Comparison of ENCODE assay signal across 1 cellular context in genomic region chr7:2482725-2483451, GRCh38.
TF ChIP-seq lines count a peak whose summit lies in the region.

No MANE protein-coding gene starts in this region.

TF ChIP-seq in K562, 482 proteins besides CTCF, POLR2A, EP300 and RAD21:
- TF ChIP-seq KDM1A (IDR thresholded peaks at IDR 0.05) (peak; percentile 29 to 53; a peak in 2 of 4 replicates), SREBF2 (CRISPR knock-in tag; IDR thresholded peaks at IDR 0.05) (no peak), IRF1 (CRISPR knock-in tag; IDR thresholded peaks at IDR 0.05; ENCODE audit: borderline replicate concordance) (no peak), CBX3 (IDR thresholded peaks at IDR 0.05; ENCODE audit: borderline replicate concordance in 1 of 2, low read length in 2 of 2) (peak in 1 of 2 experiments; percentile 10; a peak in 1 of 3 replicates), FUS (optimal IDR thresholded peaks at IDR 0.05; ENCODE audit: low read depth, low read length) (no peak), CBX1 (IDR thresholded peaks at IDR 0.05; ENCODE audit: low read depth) (0 out of 2 replicates have a peak, but pooled peaks have one; percentile 33), MLLT1 (IDR thresholded peaks at IDR 0.05) (no peak), TRIM28 (IDR thresholded peaks at IDR 0.05) (0 out of 2 replicates have a peak, but pooled peaks have one; percentile 53), HDAC2 (IDR thresholded peaks at IDR 0.05) (no peak), YY1 (IDR thresholded peaks at IDR 0.05; ENCODE audit: borderline replicate concordance in 1 of 3, control insufficient read depth in 1 of 3, extremely low read depth in 1 of 3, insufficient read depth in 3 of 3, insufficient read length in 1 of 3, insufficient replicate concordance in 2 of 3, low read depth in 1 of 3, low read length in 2 of 3) (peak; percentile 53 to 88 (median 53)), ZFP1 (CRISPR knock-in tag; IDR thresholded peaks at IDR 0.05) (no peak), ZNF3 (CRISPR knock-in tag; IDR thresholded peaks at IDR 0.05) (no peak), ADNP (tag; IDR thresholded peaks at IDR 0.05) (peak; percentile 54; the same call in 1 of the 2 replicates), RBM25 (IDR thresholded peaks at IDR 0.05; ENCODE audit: low read depth, low read length, severe bottlenecking) (peak; percentile 70), BCOR (IDR thresholded peaks at IDR 0.05) (peak; percentile 72), NFIC (IDR thresholded peaks at IDR 0.05) (peak; percentile 79)
